2 cellular contexts compared by ENCODE assay signal in genomic region chr16:12850186-12850585, GRCh38.
TF ChIP-seq lines count a peak whose summit lies in the region.

No MANE protein-coding gene starts in this region.

TF ChIP-seq in HepG2, 621 proteins besides CTCF, POLR2A, EP300 and RAD21 (continued from another document):
- TF ChIP-seq, protein P1, sequence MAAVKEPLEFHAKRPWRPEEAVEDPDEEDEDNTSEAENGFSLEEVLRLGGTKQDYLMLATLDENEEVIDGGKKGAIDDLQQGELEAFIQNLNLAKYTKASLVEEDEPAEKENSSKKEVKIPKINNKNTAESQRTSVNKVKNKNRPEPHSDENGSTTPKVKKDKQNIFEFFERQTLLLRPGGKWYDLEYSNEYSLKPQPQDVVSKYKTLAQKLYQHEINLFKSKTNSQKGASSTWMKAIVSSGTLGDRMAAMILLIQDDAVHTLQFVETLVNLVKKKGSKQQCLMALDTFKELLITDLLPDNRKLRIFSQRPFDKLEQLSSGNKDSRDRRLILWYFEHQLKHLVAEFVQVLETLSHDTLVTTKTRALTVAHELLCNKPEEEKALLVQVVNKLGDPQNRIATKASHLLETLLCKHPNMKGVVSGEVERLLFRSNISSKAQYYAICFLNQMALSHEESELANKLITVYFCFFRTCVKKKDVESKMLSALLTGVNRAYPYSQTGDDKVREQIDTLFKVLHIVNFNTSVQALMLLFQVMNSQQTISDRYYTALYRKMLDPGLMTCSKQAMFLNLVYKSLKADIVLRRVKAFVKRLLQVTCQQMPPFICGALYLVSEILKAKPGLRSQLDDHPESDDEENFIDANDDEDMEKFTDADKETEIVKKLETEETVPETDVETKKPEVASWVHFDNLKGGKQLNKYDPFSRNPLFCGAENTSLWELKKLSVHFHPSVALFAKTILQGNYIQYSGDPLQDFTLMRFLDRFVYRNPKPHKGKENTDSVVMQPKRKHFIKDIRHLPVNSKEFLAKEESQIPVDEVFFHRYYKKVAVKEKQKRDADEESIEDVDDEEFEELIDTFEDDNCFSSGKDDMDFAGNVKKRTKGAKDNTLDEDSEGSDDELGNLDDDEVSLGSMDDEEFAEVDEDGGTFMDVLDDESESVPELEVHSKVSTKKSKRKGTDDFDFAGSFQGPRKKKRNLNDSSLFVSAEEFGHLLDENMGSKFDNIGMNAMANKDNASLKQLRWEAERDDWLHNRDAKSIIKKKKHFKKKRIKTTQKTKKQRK (IDR thresholded peaks at IDR 0.05; ENCODE audit: low read length): no peak
- TF ChIP-seq, protein P2, sequence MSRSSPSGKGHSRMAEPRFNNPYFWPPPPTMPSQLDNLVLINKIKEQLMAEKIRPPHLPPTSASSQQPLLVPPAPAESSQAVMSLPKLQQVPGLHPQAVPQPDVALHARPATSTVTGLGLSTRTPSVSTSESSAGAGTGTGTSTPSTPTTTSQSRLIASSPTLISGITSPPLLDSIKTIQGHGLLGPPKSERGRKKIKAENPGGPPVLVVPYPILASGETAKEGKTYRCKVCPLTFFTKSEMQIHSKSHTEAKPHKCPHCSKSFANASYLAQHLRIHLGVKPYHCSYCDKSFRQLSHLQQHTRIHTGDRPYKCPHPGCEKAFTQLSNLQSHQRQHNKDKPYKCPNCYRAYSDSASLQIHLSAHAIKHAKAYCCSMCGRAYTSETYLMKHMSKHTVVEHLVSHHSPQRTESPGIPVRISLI (CRISPR knock-in tag; IDR thresholded peaks at IDR 0.05; ENCODE audit: borderline replicate concordance): no peak
- TF ChIP-seq ATF7 (IDR thresholded peaks at IDR 0.05): peak; percentile 97
- TF ChIP-seq ATF7 (CRISPR knock-in tag; IDR thresholded peaks at IDR 0.05): no peak
- 0 out of 2 replicates have a peak, but pooled peaks have one; percentile 20 for TF ChIP-seq CREB1 (IDR thresholded peaks at IDR 0.05)
- TF ChIP-seq CREB1 (CRISPR knock-in tag; IDR thresholded peaks at IDR 0.05): no peak

TF ChIP-seq in HEK293, 187 proteins besides CTCF, POLR2A, EP300 and RAD21 (continued from another document):
- peak; percentile 62; the same call in 1 of the 2 replicates for TF ChIP-seq ATF2 (tag by site-specific recombination; IDR thresholded peaks at IDR 0.05; ENCODE audit: low read depth)
- TF ChIP-seq ZNF48 (tag by site-specific recombination; IDR thresholded peaks at IDR 0.05): no peak
- TF ChIP-seq ZBTB20 (tag by site-specific recombination; IDR thresholded peaks at IDR 0.05): no peak
